In genomic region chr18:10391506-10391905, GRCh38 we compare ENCODE assay signal across 12 cellular contexts.
DNase-seq lines count a peak whose midpoint lies in the region; ATAC-seq and FAIRE-seq lines count a peak whose summit lies in the region.
"Had no signal": no experiment of that assay in that cellular context is flagged by ENCODE, and none has a peak within 500 bp of the region (broad histone marks: within the 10 kb centered on the region; RNA-seq: fewer than 3 reads in every experiment).

No MANE protein-coding gene starts in this region.

- ATAC-seq in GM21717 (IDR thresholded peaks at IDR 0.05; ENCODE audit: unreplicated experiment) (peak; percentile 72), HG03139 (IDR thresholded peaks at IDR 0.05; ENCODE audit: unreplicated experiment) (peak; percentile 52)

- H3K4me3 Mint-ChIP-seq in T-helper 1 cell treated with Interleukin-12 subunit alpha and Interleukin-12 subunit beta and Interleukin-4 antibody, amounts not matched to agents 30 μg/mL and 1 μg/mL, for 36 hours = peak overlapping the region; percentile 0

- no peak for DNase-seq in T-helper 1 cell
- no peak for DNase-seq in NCI-H2196 (lab: John Stamatoyannopoulos, UW; ENCODE audit: unreplicated experiment)
- no peak for DNase-seq in ACHN
- no peak for DNase-seq in T-helper 9 cell
- DNase-seq: activated effector memory CD4-positive, alpha-beta T cell treated with anti-CD3 and anti-CD28 coated beads, Interleukin-2, amount 50 U/mL, for 16 hours; MG63; NCI-H446; SHP77 had no signal

- peaks cover 13% of the 10 kb centered on the region for H3K27me3 Mint-ChIP-seq in T-helper 1 cell treated with Interleukin-12 subunit alpha and Interleukin-12 subunit beta and Interleukin-4 antibody, amounts not matched to agents 30 μg/mL and 1 μg/mL, for 36 hours (ENCODE audit: low read depth)

- H3K36me3 Mint-ChIP-seq in T-helper 1 cell treated with Interleukin-12 subunit alpha and Interleukin-12 subunit beta and Interleukin-4 antibody, amounts not matched to agents 30 μg/mL and 1 μg/mL, for 36 hours (ENCODE audit: low read depth) = no peaks in the 10 kb centered on the region

- in situ Hi-C loops in ACHN (cut with HindIII; ENCODE audit: low pct_ligation_motif_present, low pct_unique_long_range_greater_than_20kb, low sequenced_read_pairs) = no loop called here

- no peaks in the 10 kb centered on the region for H3K9me3 Mint-ChIP-seq in T-helper 1 cell treated with Interleukin-12 subunit alpha and Interleukin-12 subunit beta and Interleukin-4 antibody, amounts not matched to agents 30 μg/mL and 1 μg/mL, for 36 hours

- peaks cover 9% of the 10 kb centered on the region for H3K4me1 Mint-ChIP-seq in T-helper 1 cell treated with Interleukin-12 subunit alpha and Interleukin-12 subunit beta and Interleukin-4 antibody, amounts not matched to agents 30 μg/mL and 1 μg/mL, for 36 hours (ENCODE audit: low read depth)

- peak; percentile 41 for FAIRE-seq in colon (lab: Jason Lieb, UNC)

- H3K27ac Mint-ChIP-seq in T-helper 1 cell treated with Interleukin-12 subunit alpha and Interleukin-12 subunit beta and Interleukin-4 antibody, amounts not matched to agents 30 μg/mL and 1 μg/mL, for 36 hours = peak overlapping the region; percentile 43
